10 cellular contexts compared by ENCODE assay signal in the genomic region with DNA sequence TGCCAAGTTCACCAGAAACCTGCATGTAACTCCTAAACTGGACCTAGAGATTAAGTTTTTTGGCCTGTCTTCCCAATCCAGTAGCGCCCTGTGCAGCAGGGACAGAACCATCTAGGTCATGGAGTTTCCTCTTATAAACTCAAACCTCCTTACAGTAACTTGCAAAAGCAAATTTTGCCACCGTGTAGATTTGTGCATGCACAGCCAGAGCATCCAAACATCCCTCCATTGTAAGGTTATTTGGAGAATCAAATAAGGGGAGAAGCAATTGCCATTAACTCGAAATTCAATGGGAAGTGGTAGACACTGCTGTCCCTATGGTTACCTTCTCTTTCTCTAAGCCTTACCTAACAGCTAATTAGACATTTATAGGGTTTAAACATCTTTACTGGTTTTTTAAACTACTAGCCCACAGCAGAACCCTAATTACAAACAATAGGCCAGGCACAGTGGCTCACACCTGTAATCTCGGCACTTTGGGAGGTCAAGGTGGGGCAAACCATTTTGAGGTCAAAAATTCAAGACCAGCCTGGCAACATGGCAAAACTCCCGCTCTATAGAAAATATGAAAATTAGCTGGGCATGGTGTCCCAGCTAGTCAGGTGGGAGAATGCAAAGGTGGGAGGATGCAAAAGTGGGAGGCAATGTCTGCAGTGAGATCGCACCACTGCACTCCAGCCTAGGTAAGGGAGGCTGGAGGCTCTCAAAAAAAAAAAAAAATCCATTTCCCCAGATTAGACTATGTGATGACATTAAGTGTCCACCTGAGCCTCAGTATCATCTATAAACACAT. TPM values are rescaled to one million over a fixed set of nuclear protein-coding genes. Genes with fewer than 3 reads are reported as not detected.
DNase-seq lines count a peak whose midpoint lies in the region; ATAC-seq and TF ChIP-seq lines count a peak whose summit lies in the region.
"Had no signal": no experiment of that assay in that cellular context is flagged by ENCODE, and none has a peak within 500 bp of the region (broad histone marks: within the 10 kb centered on the region; RNA-seq: fewer than 3 reads in every experiment).

No MANE protein-coding gene starts in this region.

- DNase-seq in OCI-LY7 (ENCODE audit: low spot score) (no peak), posterior cingulate gyrus (no peak), omental fat pad (ENCODE audit: low spot score) (no peak)
- no peak for DNase-seq in effector memory CD4-positive, alpha-beta T cell
- DNase-seq: lower lobe of right lung had no signal

- no peak overlapping the region for H2AFZ ChIP-seq in OCI-LY7 (ENCODE audit: low read length)

- TF ChIP-seq CTCF in DOHH2 (IDR thresholded peaks at IDR 0.05; ENCODE audit: low read depth, low read length, poor library complexity, severe bottlenecking) = no peak
- TF ChIP-seq CTCF in OCI-LY7 (conservative IDR thresholded peaks at IDR 0.05; ENCODE audit: low read length) = no peak
- TF ChIP-seq CTCF in omental fat pad (IDR thresholded peaks at IDR 0.05) = no peak

- H3K27me3 ChIP-seq in BLaER1 (no peaks in the 10 kb centered on the region), DOHH2 (ENCODE audit: control insufficient read depth, low read length) (no peaks in the 10 kb centered on the region)
- H3K27me3 ChIP-seq in effector memory CD4-positive, alpha-beta T cell (replicated peaks; ENCODE audit: control insufficient read depth, insufficient read depth, low read length, poor library complexity, severe bottlenecking) = no peaks in the 10 kb centered on the region

- CTCF ChIA-PET in OCI-LY7 (lab: Charles Lee; ENCODE audit: unreplicated experiment) = no interaction called here

- peaks cover 42% of the 10 kb centered on the region for H3K4me1 ChIP-seq in BLaER1
- peaks cover 35% of the 10 kb centered on the region for H3K4me1 ChIP-seq in DOHH2 (ENCODE audit: control insufficient read depth, low read length)
- peaks cover 38% of the 10 kb centered on the region for H3K4me1 ChIP-seq in OCI-LY7 (ENCODE audit: insufficient read depth, low read length, poor library complexity, severe bottlenecking)
- peaks cover 49% of the 10 kb centered on the region for H3K4me1 ChIP-seq in effector memory CD4-positive, alpha-beta T cell (ENCODE audit: control insufficient read depth, insufficient read depth, low read length, poor library complexity, severe bottlenecking)

- no peak overlapping the region for H3K4me3 ChIP-seq in BLaER1
- no peak overlapping the region for H3K4me3 ChIP-seq in DOHH2 (ENCODE audit: low read length)
- H3K4me3 ChIP-seq in OCI-LY7 (ENCODE audit: low read depth, low read length, poor library complexity, severe bottlenecking) = no peak overlapping the region
- H3K4me3 ChIP-seq in effector memory CD4-positive, alpha-beta T cell (ENCODE audit: insufficient read depth, low read depth, low read length, poor library complexity, severe bottlenecking) = no peak overlapping the region
- H3K4me3 ChIP-seq: lower lobe of right lung, skin epidermis had no signal

- H3K9me3 ChIP-seq in BLaER1 (no peaks in the 10 kb centered on the region), DOHH2 (ENCODE audit: control insufficient read depth, insufficient read depth, low read length) (no peaks in the 10 kb centered on the region), OCI-LY7 (ENCODE audit: low read length) (no peaks in the 10 kb centered on the region)
- no peaks in the 10 kb centered on the region for H3K9me3 ChIP-seq in effector memory CD4-positive, alpha-beta T cell (ENCODE audit: control insufficient read depth, low read length)
- H3K9me3 ChIP-seq: lower lobe of right lung had no signal

- H3F3A ChIP-seq in DOHH2 (ENCODE audit: control insufficient read depth, insufficient read depth) = peaks cover 82% of the 10 kb centered on the region

- peaks cover 25% of the 10 kb centered on the region for H3K79me2 ChIP-seq in DOHH2 (ENCODE audit: control insufficient read depth, low read length)
- H3K79me2 ChIP-seq in OCI-LY7 (ENCODE audit: insufficient read depth, low read depth, low read length) = peaks cover 36% of the 10 kb centered on the region

- POLR2A ChIA-PET in OCI-LY7 (lab: Charles Lee) = interaction anchor here (0.5 to 1.7 kb wide), 7 partner anchors 10 to 1976 kb away, joined by 3 to 12 read pairs (median 4); no protein-coding TSS in a partner anchor

- no peak overlapping the region for H3K9ac ChIP-seq in BLaER1

- H3K9me2 ChIP-seq in DOHH2 (replicated peaks; ENCODE audit: control insufficient read depth, low read length) (no peaks in the 10 kb centered on the region), OCI-LY7 (ENCODE audit: insufficient read depth, low read length) (no peaks in the 10 kb centered on the region)

- ATAC-seq in HG02870 (IDR thresholded peaks at IDR 0.05; ENCODE audit: unreplicated experiment) (no peak), omental fat pad (ENCODE audit: low FRiP score) (no peak), GM21619 (IDR thresholded peaks at IDR 0.05; ENCODE audit: unreplicated experiment) (no peak)

- H4K20me1 ChIP-seq in BLaER1 = peaks cover 72% of the 10 kb centered on the region
- peaks cover 19% of the 10 kb centered on the region for H4K20me1 ChIP-seq in DOHH2 (ENCODE audit: control insufficient read depth, insufficient read depth, low read depth, low read length)
- peaks cover 36% of the 10 kb centered on the region for H4K20me1 ChIP-seq in OCI-LY7 (ENCODE audit: insufficient read depth, low read length)

- intact Hi-C loops in OCI-LY7 (cut with micrococcal nuclease; ENCODE audit: unreplicated experiment) (no loop called here), posterior cingulate gyrus (cut with DNase I) (no loop called here)

- H3K36me3 ChIP-seq in BLaER1 (peaks cover 80% of the 10 kb centered on the region), DOHH2 (ENCODE audit: control insufficient read depth, low read length) (peaks cover 72% of the 10 kb centered on the region), OCI-LY7 (ENCODE audit: insufficient read depth, low read length) (peaks cover 73% of the 10 kb centered on the region)
- H3K36me3 ChIP-seq in effector memory CD4-positive, alpha-beta T cell (ENCODE audit: control insufficient read depth, insufficient read depth, low read length) = peaks cover 65% of the 10 kb centered on the region

- peak overlapping the region; percentile 10; the same call in 1 of the 2 replicates for H3K4me2 ChIP-seq in BLaER1
- peak overlapping the region; percentile 20; the same call in 1 of the 2 replicates for H3K4me2 ChIP-seq in DOHH2 (ENCODE audit: low read length)
- H3K4me2 ChIP-seq in OCI-LY7 (ENCODE audit: low read length) = peak overlapping the region; percentile 94; the same call in 1 of the 2 replicates

- no TSS peak for BruUV-seq in OCI-LY7 (replicated peaks; lab: Mats Ljungman, UMichigan)

- H3K27ac ChIP-seq in BLaER1 (no peak overlapping the region), DOHH2 (ENCODE audit: low read depth, low read length) (peak overlapping the region; percentile 35), OCI-LY7 (ENCODE audit: low read depth, low read length, poor library complexity, severe bottlenecking) (peak overlapping the region; percentile 35)
- peak overlapping the region; percentile 41 for H3K27ac ChIP-seq in effector memory CD4-positive, alpha-beta T cell (ENCODE audit: insufficient read depth, low read length, poor library complexity, severe bottlenecking)
- H3K27ac ChIP-seq: lower lobe of right lung had no signal

RNA-seq across cellular contexts. Expression of a gene that starts 6.6 kb away (rescaled TPM):
- 1,862 and 1,909 TPM in 2 replicates for total RNA-seq in OCI-LY7 (2014; rRNA removed; shearing (Covaris generic))
- total RNA-seq in OCI-LY7 (2022) (490 and 1,029 TPM in 2 replicates), omental fat pad (1,000 to 10,000 TPM in 2 of 4 donors, 100 to 1,000 TPM in 2; 751 to 1,858 (median 1,218) TPM)

Comparison
In these comparisons a context has a peak if more than half of its experiments do, and no peak if none do; other contexts are left out.
1. H3K4me2 ChIP-seq: peak in every context shown above with its lines; median percentile 94 in OCI-LY7; 20 in DOHH2; 10 in BLaER1.